ENCODE assay signal across 17 cellular contexts in genomic region chr9:115590016-115590415, GRCh38.
A peak's percentile ranks its signal among the peaks of the same experiment; 100 is the strongest.
DNase-seq lines count a peak whose midpoint lies in the region; ATAC-seq, FAIRE-seq and TF ChIP-seq lines count a peak whose summit lies in the region.
"Had no signal": no experiment of that assay in that cellular context is flagged by ENCODE, and none has a peak within 500 bp of the region (broad histone marks: within the 10 kb centered on the region; RNA-seq: fewer than 3 reads in every experiment).

No MANE protein-coding gene starts in this region.

- H3K27me3 Mint-ChIP-seq in astrocyte (ENCODE audit: low read depth, unreplicated experiment): no peaks in the 10 kb centered on the region

- peak overlapping the region in 1 of 12 donors; percentile 4 for H3K27ac ChIP-seq in heart left ventricle
- no peak overlapping the region for H3K27ac ChIP-seq in right atrium auricular region
- peak overlapping the region; percentile 65 for H3K27ac ChIP-seq in astrocyte (ENCODE audit: low read depth, low read length)
- H3K27ac ChIP-seq in hepatocyte: no peak overlapping the region
- H3K27ac ChIP-seq: cardiac muscle cell, thoracic aorta had no signal

- H3K4me1 ChIP-seq in heart left ventricle: peaks cover 0 to 6% (median 0%) of the 10 kb centered on the region in 12 donors
- H3K4me1 ChIP-seq in right atrium auricular region: no peaks in the 10 kb centered on the region
- H3K4me1 ChIP-seq in astrocyte (ENCODE audit: insufficient read depth, low read length): peaks cover 36% of the 10 kb centered on the region
- peaks cover 13% of the 10 kb centered on the region for H3K4me1 ChIP-seq in hepatocyte (ENCODE audit: insufficient read depth)

- H3K4me3 ChIP-seq in heart left ventricle: no peak overlapping the region
- no peak overlapping the region for H3K4me3 ChIP-seq in right atrium auricular region
- H3K4me3 ChIP-seq in astrocyte (ENCODE audit: insufficient read depth, low read depth, low read length): no peak overlapping the region
- no peak overlapping the region for H3K4me3 ChIP-seq in hepatocyte
- H3K4me3 ChIP-seq: cardiac muscle cell, thoracic aorta had no signal

- intact Hi-C loops in heart left ventricle (cut with DNase I) (loop anchor here (5.0 to 10.0 kb wide), 9 partner anchors 555 to 1275 kb away; partner anchors contain the start of gene PAPPA (in 5 of the 10)), head of caudate nucleus (cut with DNase I) (loop anchor here (5.0 to 10.0 kb wide), 2 partner anchors 982 to 1065 kb away; no protein-coding TSS in a partner anchor)

- peak overlapping the region; percentile 53 for H3K9ac ChIP-seq in astrocyte (ENCODE audit: low read length)

- peaks cover 40% of the 10 kb centered on the region for H3K4me1 Mint-ChIP-seq in astrocyte (ENCODE audit: low read depth, unreplicated experiment)
- H3K4me1 Mint-ChIP-seq: naive B cell, T-helper 17 cell had no signal

- no peak overlapping the region for H3K4me3 Mint-ChIP-seq in astrocyte (ENCODE audit: unreplicated experiment)
- H3K4me3 Mint-ChIP-seq: naive B cell, T-helper 17 cell had no signal

- peak in 3 of 4 donors; percentile 31 to 69 (median 55) for ATAC-seq in heart left ventricle
- no peak for ATAC-seq in HG02840 (IDR thresholded peaks at IDR 0.05; ENCODE audit: low FRiP score, unreplicated experiment)
- ATAC-seq: T-helper 17 cell had no signal

- peak overlapping the region; percentile 98 for H3K27ac Mint-ChIP-seq in astrocyte (ENCODE audit: unreplicated experiment)
- H3K27ac Mint-ChIP-seq: naive B cell, T-helper 17 cell had no signal

- H3K79me2 ChIP-seq in astrocyte (ENCODE audit: insufficient read depth, low read length): no peaks in the 10 kb centered on the region
- no peaks in the 10 kb centered on the region for H3K79me2 ChIP-seq in hepatocyte

- H3K4me2 ChIP-seq in astrocyte (ENCODE audit: low read length) (peak overlapping the region; percentile 40), hepatocyte (no peak overlapping the region)

- H3K36me3 Mint-ChIP-seq in astrocyte (ENCODE audit: low read depth, unreplicated experiment): no peaks in the 10 kb centered on the region

- FAIRE-seq in astrocyte (lab: Jason Lieb, UNC): peak; percentile 92
- FAIRE-seq: GM12892 had no signal

- H2AFZ ChIP-seq in astrocyte (ENCODE audit: low read depth, low read length) (no peak overlapping the region), hepatocyte (no peak overlapping the region)

- H3K27me3 ChIP-seq in heart left ventricle (peaks cover 0 to 12% (median 0%) of the 10 kb centered on the region in 9 donors), right atrium auricular region (no peaks in the 10 kb centered on the region), astrocyte (ENCODE audit: insufficient read depth, low read length) (no peaks in the 10 kb centered on the region), hepatocyte (no peaks in the 10 kb centered on the region)
- H3K27me3 ChIP-seq: cardiac muscle cell had no signal

- DNase-seq in heart left ventricle: peak in 2 of 5 donors; percentile 20 to 51
- no peak for DNase-seq in right atrium auricular region (ENCODE audit: low spot score)
- DNase-seq in astrocyte (ENCODE audit: low read depth): peak; percentile 94
- DNase-seq in hepatocyte (ENCODE audit: low spot score): peak; percentile 41
- DNase-seq in head of caudate nucleus: no peak
- no peak for DNase-seq in stimulated activated naive CD4-positive, alpha-beta T cell treated with Interleukin-2 at 50 U/mL for 16 hours (lab: John Stamatoyannopoulos, UW)
- DNase-seq in stimulated activated CD4-positive, alpha-beta T cell treated with anti-CD3 and anti-CD28 coated beads, Interleukin-4, amount 100 ng/mL, for 4 hours: no peak
- DNase-seq: hippocampal formation; KBM-7; naive B cell; NCI-H526; stimulated activated CD4-positive, alpha-beta T cell treated with anti-CD3 and anti-CD28 coated beads, Interleukin-4, amount 100 ng/mL, for 24 hours; T-helper 17 cell had no signal

- TF ChIP-seq CTCF in heart left ventricle (IDR thresholded peaks at IDR 0.05): no peak
- no peak for TF ChIP-seq CTCF in right atrium auricular region (IDR thresholded peaks at IDR 0.05)
- no peak for TF ChIP-seq CTCF in astrocyte (IDR thresholded peaks at IDR 0.05; ENCODE audit: insufficient read depth, low read depth, low read length)
- TF ChIP-seq CTCF in hepatocyte (IDR thresholded peaks at IDR 0.05; ENCODE audit: poor library complexity): no peak

- no peaks in the 10 kb centered on the region for H3K9me2 ChIP-seq in hepatocyte (replicated peaks; ENCODE audit: insufficient read depth)

- H3K36me3 ChIP-seq in heart left ventricle (no peaks in the 10 kb centered on the region), right atrium auricular region (no peaks in the 10 kb centered on the region), astrocyte (ENCODE audit: insufficient read depth, low read length) (no peaks in the 10 kb centered on the region), hepatocyte (replicated peaks; ENCODE audit: insufficient read depth, low read depth) (no peaks in the 10 kb centered on the region)
- H3K36me3 ChIP-seq: cardiac muscle cell, thoracic aorta had no signal

- TF ChIP-seq POLR2A in heart left ventricle (IDR thresholded peaks at IDR 0.05): no peak

- H3K9me3 ChIP-seq in heart left ventricle: peaks cover 0 to 13% (median 0%) of the 10 kb centered on the region in 12 donors
- H3K9me3 ChIP-seq in right atrium auricular region: peaks cover 0 to 11% of the 10 kb centered on the region in 2 donors
- H3K9me3 ChIP-seq in astrocyte (ENCODE audit: insufficient read depth, low read depth, low read length): no peaks in the 10 kb centered on the region
- H3K9me3 ChIP-seq in hepatocyte (ENCODE audit: low read depth): no peaks in the 10 kb centered on the region
- H3K9me3 ChIP-seq: thoracic aorta had no signal

- H4K20me1 ChIP-seq in astrocyte (ENCODE audit: insufficient read depth, low read length) (no peaks in the 10 kb centered on the region), hepatocyte (ENCODE audit: insufficient read depth, poor library complexity, severe bottlenecking) (no peaks in the 10 kb centered on the region)

- H3K9me3 Mint-ChIP-seq in astrocyte (ENCODE audit: unreplicated experiment): peaks cover 10% of the 10 kb centered on the region

Comparison
In these comparisons a context has a peak if more than half of its experiments do, and no peak if none do; other contexts are left out.
1. DNase-seq: peak in astrocyte (single experiment) and hepatocyte (single experiment); none in right atrium auricular region (single experiment), head of caudate nucleus (0 of 42), stimulated activated naive CD4-positive, alpha-beta T cell treated with Interleukin-2 at 50 U/mL for 16 hours (single experiment) and stimulated activated CD4-positive, alpha-beta T cell treated with anti-CD3 and anti-CD28 coated beads, Interleukin-4, amount 100 ng/mL, for 4 hours (0 of 2).